Comparison of ENCODE assay signal across 15 cellular contexts in the genomic region with DNA sequence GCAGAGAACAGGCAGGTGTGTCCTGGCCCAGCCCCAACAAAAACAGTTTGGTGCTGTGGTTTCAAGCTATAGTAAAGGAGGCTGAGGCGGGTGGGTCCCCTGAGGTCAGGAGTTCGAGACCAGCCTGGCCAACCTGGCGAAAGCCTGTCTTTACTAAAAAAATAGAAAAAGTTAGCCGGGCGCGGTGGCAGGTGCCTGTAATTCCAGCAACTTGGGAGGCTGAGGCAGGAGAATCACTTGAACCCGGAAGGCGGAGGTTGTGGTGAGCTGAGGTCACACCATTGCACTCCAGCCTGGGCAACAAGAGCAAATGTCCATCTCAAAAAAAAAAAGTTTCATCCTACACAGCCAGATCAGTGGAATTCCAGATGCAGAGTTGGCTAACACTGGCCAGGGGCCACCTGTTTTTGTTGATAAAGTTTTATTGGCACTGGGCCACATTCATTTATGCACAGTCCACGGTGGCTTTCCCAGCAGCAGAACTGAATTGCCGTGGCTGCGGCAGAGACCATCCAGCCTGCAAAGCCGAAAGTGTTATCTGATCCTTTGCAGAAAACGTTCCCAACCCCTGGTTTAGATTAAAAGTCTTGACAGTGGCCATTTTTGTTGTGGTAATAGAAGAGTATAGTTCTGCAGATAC. TPM values are rescaled to one million over a fixed set of nuclear protein-coding genes. Genes with fewer than 3 reads are reported as not detected.
"Had no signal": no experiment of that assay in that cellular context is flagged by ENCODE, and none has a peak within 500 bp of the region (broad histone marks: within the 10 kb centered on the region; RNA-seq: fewer than 3 reads in every experiment).

No MANE protein-coding gene starts in this region.

- H3K27ac ChIP-seq: hepatocyte, sigmoid colon, WERI-Rb-1 had no signal

- DNase-seq: activated CD4-positive, alpha-beta T cell treated with anti-CD3 and anti-CD28 coated beads for 36 hours; activated CD8-positive, alpha-beta memory T cell treated with anti-CD3 and anti-CD28 coated beads, Interleukin-2, amount 50 U/mL, for 4 hours; activated CD8-positive, alpha-beta T cell treated with anti-CD3 and anti-CD28 coated beads for 36 hours; activated naive CD4-positive, alpha-beta T cell treated with Interleukin-2 at 50 U/mL for 16 hours; central memory CD4-positive, alpha-beta T cell; cortex of kidney; effector memory CD4-positive, alpha-beta T cell; left ventricle myocardium superior; mesendoderm; sigmoid colon; stimulated activated CD4-positive, alpha-beta T cell treated with anti-CD3 and anti-CD28 coated beads, Interleukin-2, amount 100 ng/mL, for 24 hours; stimulated activated naive CD4-positive, alpha-beta T cell; trophoblast cell; WERI-Rb-1 had no signal

RNA-seq across cellular contexts. Expression of a gene that starts 15.6 kb away (rescaled TPM):
- polyA plus RNA-seq: hepatocyte had no signal
